Comparison of ENCODE assay signal across 2 cellular contexts in the genomic region with DNA sequence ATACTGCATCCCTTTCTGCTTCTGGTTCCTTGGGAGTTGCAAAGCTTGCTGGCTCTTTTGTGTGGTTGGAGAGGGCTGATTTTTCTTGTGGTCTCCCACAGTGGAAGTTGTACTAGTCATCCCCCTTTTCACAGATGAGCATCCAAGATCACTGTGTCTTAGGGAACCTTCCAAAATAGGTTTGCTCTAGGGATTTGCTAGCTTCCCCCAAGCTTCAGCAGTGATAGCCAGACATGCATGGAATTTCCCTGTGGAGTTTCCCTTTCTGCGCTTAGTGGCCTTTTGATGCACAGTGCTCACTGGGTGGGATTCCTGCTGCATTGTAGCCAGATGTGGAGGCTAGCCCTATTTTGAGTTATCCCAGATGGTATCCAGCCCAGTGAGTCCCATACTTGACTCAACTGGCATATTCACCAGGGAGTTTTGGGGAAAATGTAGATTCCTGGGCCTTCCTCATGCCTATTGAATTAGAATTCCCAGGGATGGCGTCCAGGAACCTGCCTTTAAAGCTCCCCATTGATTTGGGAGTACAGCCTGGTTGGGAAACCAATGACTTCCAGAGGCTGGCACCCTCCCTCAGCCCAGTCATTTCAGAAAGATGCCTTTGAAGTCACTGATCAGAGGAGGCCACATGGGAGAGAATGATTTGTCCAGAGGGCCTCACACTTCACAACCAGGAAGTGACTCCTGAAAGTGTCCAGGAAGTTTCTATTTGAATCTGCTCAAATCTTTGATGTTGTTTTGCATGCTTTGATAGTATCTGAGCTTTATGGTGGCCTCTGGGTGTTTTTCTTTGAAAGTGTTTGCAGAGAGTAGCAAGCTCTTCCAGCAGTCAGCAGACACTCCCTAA.
TF ChIP-seq lines count a peak whose summit lies in the region.

No MANE protein-coding gene starts in this region.

TF ChIP-seq in SK-N-SH, 30 proteins besides CTCF, POLR2A, EP300 and RAD21 (continued from another document):
- TF ChIP-seq MXI1 (IDR thresholded peaks at IDR 0.05; ENCODE audit: low read depth, low read length), result no peak
- TF ChIP-seq, protein P1, sequence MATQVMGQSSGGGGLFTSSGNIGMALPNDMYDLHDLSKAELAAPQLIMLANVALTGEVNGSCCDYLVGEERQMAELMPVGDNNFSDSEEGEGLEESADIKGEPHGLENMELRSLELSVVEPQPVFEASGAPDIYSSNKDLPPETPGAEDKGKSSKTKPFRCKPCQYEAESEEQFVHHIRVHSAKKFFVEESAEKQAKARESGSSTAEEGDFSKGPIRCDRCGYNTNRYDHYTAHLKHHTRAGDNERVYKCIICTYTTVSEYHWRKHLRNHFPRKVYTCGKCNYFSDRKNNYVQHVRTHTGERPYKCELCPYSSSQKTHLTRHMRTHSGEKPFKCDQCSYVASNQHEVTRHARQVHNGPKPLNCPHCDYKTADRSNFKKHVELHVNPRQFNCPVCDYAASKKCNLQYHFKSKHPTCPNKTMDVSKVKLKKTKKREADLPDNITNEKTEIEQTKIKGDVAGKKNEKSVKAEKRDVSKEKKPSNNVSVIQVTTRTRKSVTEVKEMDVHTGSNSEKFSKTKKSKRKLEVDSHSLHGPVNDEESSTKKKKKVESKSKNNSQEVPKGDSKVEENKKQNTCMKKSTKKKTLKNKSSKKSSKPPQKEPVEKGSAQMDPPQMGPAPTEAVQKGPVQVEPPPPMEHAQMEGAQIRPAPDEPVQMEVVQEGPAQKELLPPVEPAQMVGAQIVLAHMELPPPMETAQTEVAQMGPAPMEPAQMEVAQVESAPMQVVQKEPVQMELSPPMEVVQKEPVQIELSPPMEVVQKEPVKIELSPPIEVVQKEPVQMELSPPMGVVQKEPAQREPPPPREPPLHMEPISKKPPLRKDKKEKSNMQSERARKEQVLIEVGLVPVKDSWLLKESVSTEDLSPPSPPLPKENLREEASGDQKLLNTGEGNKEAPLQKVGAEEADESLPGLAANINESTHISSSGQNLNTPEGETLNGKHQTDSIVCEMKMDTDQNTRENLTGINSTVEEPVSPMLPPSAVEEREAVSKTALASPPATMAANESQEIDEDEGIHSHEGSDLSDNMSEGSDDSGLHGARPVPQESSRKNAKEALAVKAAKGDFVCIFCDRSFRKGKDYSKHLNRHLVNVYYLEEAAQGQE (IDR thresholded peaks at IDR 0.05; ENCODE audit: low read depth, low read length), result no peak
- no peak for TF ChIP-seq USF1 (IDR thresholded peaks at IDR 0.05; ENCODE audit: borderline replicate concordance, low read depth)
- no peak for TF ChIP-seq FOXM1 (IDR thresholded peaks at IDR 0.05; ENCODE audit: low read depth)

TF ChIP-seq in SK-N-SH treated with all-trans-retinoic acid at 6 μM for 48 hours, 23 proteins besides CTCF, POLR2A, EP300 and RAD21 (continued from another document):
- TF ChIP-seq, protein P2, sequence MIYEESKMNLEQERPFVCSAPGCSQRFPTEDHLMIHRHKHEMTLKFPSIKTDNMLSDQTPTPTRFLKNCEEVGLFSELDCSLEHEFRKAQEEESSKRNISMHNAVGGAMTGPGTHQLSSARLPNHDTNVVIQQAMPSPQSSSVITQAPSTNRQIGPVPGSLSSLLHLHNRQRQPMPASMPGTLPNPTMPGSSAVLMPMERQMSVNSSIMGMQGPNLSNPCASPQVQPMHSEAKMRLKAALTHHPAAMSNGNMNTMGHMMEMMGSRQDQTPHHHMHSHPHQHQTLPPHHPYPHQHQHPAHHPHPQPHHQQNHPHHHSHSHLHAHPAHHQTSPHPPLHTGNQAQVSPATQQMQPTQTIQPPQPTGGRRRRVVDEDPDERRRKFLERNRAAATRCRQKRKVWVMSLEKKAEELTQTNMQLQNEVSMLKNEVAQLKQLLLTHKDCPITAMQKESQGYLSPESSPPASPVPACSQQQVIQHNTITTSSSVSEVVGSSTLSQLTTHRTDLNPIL (CRISPR knock-in tag; IDR thresholded peaks at IDR 0.05; ENCODE audit: low read depth), result no peak
- TF ChIP-seq SNAI2 (CRISPR knock-in tag; IDR thresholded peaks at IDR 0.05), result no peak
